8 cellular contexts compared by ENCODE assay signal in genomic region chr4:158496030-158496741, GRCh38. TPM values are rescaled to one million over a fixed set of nuclear protein-coding genes. Genes with fewer than 3 reads are reported as not detected.
A peak's percentile ranks its signal among the peaks of the same experiment; 100 is the strongest.
DNase-seq lines count a peak whose midpoint lies in the region; ATAC-seq and TF ChIP-seq lines count a peak whose summit lies in the region.

No MANE protein-coding gene starts in this region.

- H3K36me3 ChIP-seq in OCI-LY3 (replicated peaks; ENCODE audit: low read depth, low read length) (no peaks in the 10 kb centered on the region), osteoblast (ENCODE audit: insufficient read depth, low read length) (no peaks in the 10 kb centered on the region)

- peak; percentile 60 for TF ChIP-seq CTCF in GM13977 (IDR thresholded peaks at IDR 0.05; ENCODE audit: extremely low read depth, insufficient read depth, missing control alignments)
- peak; percentile 67 for TF ChIP-seq CTCF in OCI-LY3 (IDR thresholded peaks at IDR 0.05; ENCODE audit: low read depth, low read length)
- TF ChIP-seq CTCF in osteoblast (IDR thresholded peaks at IDR 0.05; ENCODE audit: extremely low read depth, low read depth, low read length): peak; percentile 51

- H3K4me1 ChIP-seq in OCI-LY3 (ENCODE audit: low read length) (no peaks in the 10 kb centered on the region), osteoblast (ENCODE audit: insufficient read depth, low read length) (no peaks in the 10 kb centered on the region)

- no peak for ATAC-seq in HG02642 (IDR thresholded peaks at IDR 0.05; ENCODE audit: poor library complexity, unreplicated experiment)
- ATAC-seq in GM18907 (IDR thresholded peaks at IDR 0.05; ENCODE audit: unreplicated experiment): no peak

- H3K4me2 ChIP-seq in OCI-LY3 (ENCODE audit: low read length) (no peak overlapping the region), osteoblast (ENCODE audit: insufficient read depth, low read length) (no peak overlapping the region)

- DNase-seq in ACHN (peak; percentile 43), GM13977 (ENCODE audit: low spot score) (peak; percentile 37), ecto neural progenitor cell (ENCODE audit: low spot score) (peak; percentile 52), osteoblast (ENCODE audit: insufficient read length, low spot score, missing footprints) (no peak), putamen (ENCODE audit: low spot score) (no peak)

- H3K27ac ChIP-seq in OCI-LY3 (ENCODE audit: low read length): no peak overlapping the region
- H3K27ac ChIP-seq in osteoblast (ENCODE audit: low read depth, low read length): no peak overlapping the region

- H3K27me3 ChIP-seq in OCI-LY3 (ENCODE audit: low read depth, low read length) (no peaks in the 10 kb centered on the region), osteoblast (ENCODE audit: insufficient read depth, low read length) (no peaks in the 10 kb centered on the region)

- H3K9me3 ChIP-seq in OCI-LY3 (ENCODE audit: insufficient read depth, low read length): no peaks in the 10 kb centered on the region
- no peaks in the 10 kb centered on the region for H3K9me3 ChIP-seq in osteoblast (ENCODE audit: low read depth, low read length)

- no peak overlapping the region for H2AFZ ChIP-seq in OCI-LY3 (ENCODE audit: low read depth, low read length)
- H2AFZ ChIP-seq in osteoblast (ENCODE audit: low read length): no peak overlapping the region

- H4K20me1 ChIP-seq in OCI-LY3 (ENCODE audit: insufficient read depth, low read length) (no peaks in the 10 kb centered on the region), osteoblast (ENCODE audit: insufficient read depth, low read length) (no peaks in the 10 kb centered on the region)

- H3K79me2 ChIP-seq in OCI-LY3 (ENCODE audit: low read length) (no peaks in the 10 kb centered on the region), osteoblast (ENCODE audit: insufficient read depth, low read length) (no peaks in the 10 kb centered on the region)

- H3K4me3 ChIP-seq in OCI-LY3 (ENCODE audit: low read length) (no peak overlapping the region), osteoblast (ENCODE audit: insufficient read depth, low read length) (no peak overlapping the region)

- H3K9ac ChIP-seq in OCI-LY3 (ENCODE audit: low read length): no peak overlapping the region

- in situ Hi-C loops in ACHN (cut with HindIII; ENCODE audit: low pct_ligation_motif_present, low pct_unique_long_range_greater_than_20kb, low sequenced_read_pairs): no loop called here
- in situ Hi-C loops in GM13977 (cut with MboI; ENCODE audit: low pct_unique_long_range_greater_than_20kb, low sequenced_read_pairs, unreplicated experiment): no loop called here

RNA-seq across cellular contexts. Expression of gene RXFP1, which starts 25.5 kb away (rescaled TPM):
- not detected in 2 replicates for total RNA-seq in osteoblast

Comparison
In these comparisons a context has a peak if more than half of its experiments do, and no peak if none do; other contexts are left out.
1. DNase-seq: peak in ACHN (single experiment), GM13977 (single experiment) and ecto neural progenitor cell (single experiment); none in osteoblast (single experiment) and putamen (single experiment).
2. Peak in every context shown above with its lines, with median percentiles within 50 percentile points of each other: CTCF ChIP-seq.